In the genomic region with DNA sequence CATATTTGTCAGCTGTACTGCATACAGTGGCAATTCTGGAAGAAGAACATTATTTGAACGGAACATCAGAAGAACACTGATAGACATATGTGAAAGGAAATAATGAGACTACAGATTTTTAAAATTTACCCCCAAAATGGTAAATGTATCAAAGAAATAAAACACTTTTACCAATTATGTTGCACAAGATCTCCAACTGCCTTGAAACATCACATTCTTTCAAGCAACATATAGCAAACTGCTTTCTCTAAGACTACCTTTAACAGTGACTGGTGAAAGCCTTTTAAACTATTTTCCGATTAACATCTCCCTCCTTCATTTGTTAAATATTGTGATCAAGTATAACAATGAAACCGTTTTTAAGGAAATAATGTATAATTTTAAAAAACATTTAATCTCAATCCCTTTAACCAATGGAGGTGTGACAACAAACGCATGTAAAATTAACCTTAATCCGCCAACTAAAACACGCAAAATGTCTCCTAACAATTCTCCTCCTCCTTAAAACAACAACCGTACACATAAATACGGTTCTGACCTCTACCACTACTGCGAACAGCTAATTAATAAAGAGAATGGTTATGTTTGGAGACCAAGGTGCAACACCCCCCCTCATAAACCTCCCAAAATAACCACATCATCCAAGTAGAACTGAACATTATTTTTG, we compare ENCODE assay signal across 8 cellular contexts. TPM values are rescaled to one million over a fixed set of nuclear protein-coding genes. Genes with fewer than 3 reads are reported as not detected.
DNase-seq lines count a peak whose midpoint lies in the region; ATAC-seq, FAIRE-seq and TF ChIP-seq lines count a peak whose summit lies in the region.

No MANE protein-coding gene starts in this region.

- H3K4me2 ChIP-seq in HepG2 (ENCODE audit: low read depth, low read length), result peak overlapping the region; percentile 76

- H3K79me2 ChIP-seq in HepG2 (ENCODE audit: insufficient read depth, low read length), result peaks cover 59% of the 10 kb centered on the region

- CTCF ChIA-PET in HepG2 (lab: Yijun Ruan, JAX; ENCODE audit: low intra/inter-chr PET ratio, low total read pairs), result no interaction called here

- TF ChIP-seq POLR2A in HepG2 (IDR thresholded peaks at IDR 0.05; ENCODE audit: insufficient read depth in 1 of 2, low read depth in 2 of 2, low read length in 2 of 2) (no peak), tibial nerve (IDR thresholded peaks at IDR 0.05) (no peak)

- H3K4me1 Mint-ChIP-seq in activated T-cell treated with anti-CD3 and anti-CD28 coated beads, Interleukin-2, amount 50 U/mL, for 72 hours (ENCODE audit: low read depth), result peaks cover 60% of the 10 kb centered on the region

- POLR2A ChIA-PET in HepG2 (lab: Yijun Ruan, JAX), result interaction anchor here (0.6 kb wide), 1 partner anchor 545 kb away, joined by 3 read pairs; no protein-coding TSS in a partner anchor

- no peak for FAIRE-seq in HepG2 (lab: Jason Lieb, UNC)

- intact Hi-C loops in ascending aorta (cut with DNase I) (loop anchor here (2.0 kb wide), 1 partner anchor 35 kb away; no protein-coding TSS in a partner anchor), HepG2 (cut with micrococcal nuclease; ENCODE audit: unreplicated experiment) (loop anchor here (10.0 kb wide), 2 partner anchors 119 to 321 kb away; a partner anchor contains a TSS)

- H3K4me3 Mint-ChIP-seq in activated T-cell treated with anti-CD3 and anti-CD28 coated beads, Interleukin-2, amount 50 U/mL, for 72 hours, result peak overlapping the region; percentile 90 to 99

- H3K9me3 Mint-ChIP-seq in activated T-cell treated with anti-CD3 and anti-CD28 coated beads, Interleukin-2, amount 50 U/mL, for 72 hours, result no peaks in the 10 kb centered on the region

- H3K4me1 ChIP-seq in ascending aorta, result peaks cover 0 to 17% of the 10 kb centered on the region in 2 donors
- peaks cover 29% of the 10 kb centered on the region for H3K4me1 ChIP-seq in HepG2 (ENCODE audit: insufficient read depth, low read length)
- peaks cover 0 to 48% (median 15%) of the 10 kb centered on the region in 4 donors for H3K4me1 ChIP-seq in tibial nerve

- ATAC-seq in activated T-cell treated with anti-CD3 and anti-CD28 coated beads, Interleukin-2, amount 50 U/mL, for 72 hours (replicated peaks in 1 of 2), result no peak
- ATAC-seq in HepG2 (no peak), HG03097 (IDR thresholded peaks at IDR 0.05; ENCODE audit: low FRiP score, unreplicated experiment) (no peak), GM18867 (IDR thresholded peaks at IDR 0.05; ENCODE audit: unreplicated experiment) (no peak)

- peak overlapping the region; percentile 99 to 100 for H3K27ac ChIP-seq in ascending aorta
- peak overlapping the region; percentile 98 for H3K27ac ChIP-seq in HepG2 (ENCODE audit: extremely low read length, insufficient read depth, low read length)
- peak overlapping the region; percentile 97 to 100 (median 98) for H3K27ac ChIP-seq in tibial nerve

- H3K27me3 ChIP-seq in ascending aorta, result no peaks in the 10 kb centered on the region
- H3K27me3 ChIP-seq in HepG2 (ENCODE audit: control insufficient read depth in 1 of 2, insufficient read depth in 2 of 2, low read length in 2 of 2), result no peaks in the 10 kb centered on the region; a peak in 1 of 5 replicates
- H3K27me3 ChIP-seq in tibial nerve, result no peaks in the 10 kb centered on the region

- H3K27ac Mint-ChIP-seq in activated T-cell treated with anti-CD3 and anti-CD28 coated beads, Interleukin-2, amount 50 U/mL, for 72 hours, result peak overlapping the region; percentile 89

- TF ChIP-seq RAD21 in HepG2 (CRISPR knock-in tag; IDR thresholded peaks at IDR 0.05), result no peak

- H2AFZ ChIP-seq in HepG2 (ENCODE audit: low read length), result no peak overlapping the region

- in situ Hi-C loops in HepG2 (cut with HindIII; ENCODE audit: extremely low pct_ligation_motif_present, low pct_unique_long_range_greater_than_20kb), result no loop called here

- TF ChIP-seq EP300 in HepG2 (IDR thresholded peaks at IDR 0.05; ENCODE audit: low read depth in 2 of 2, low read length in 2 of 2), result no peak
- no peak for TF ChIP-seq EP300 in HepG2 (CRISPR knock-in tag; IDR thresholded peaks at IDR 0.05; ENCODE audit: borderline replicate concordance)
- TF ChIP-seq EP300 in tibial nerve (IDR thresholded peaks at IDR 0.05), result no peak

- H3K27me3 Mint-ChIP-seq in activated T-cell treated with anti-CD3 and anti-CD28 coated beads, Interleukin-2, amount 50 U/mL, for 72 hours (ENCODE audit: low read depth), result no peaks in the 10 kb centered on the region

- peaks cover 5 to 8% of the 10 kb centered on the region in 2 donors for H3K36me3 Mint-ChIP-seq in activated T-cell treated with anti-CD3 and anti-CD28 coated beads, Interleukin-2, amount 50 U/mL, for 72 hours (ENCODE audit: insufficient read depth in 2 of 2)

- WGBS in HepG2 (ENCODE audit: low lambda C conversion rate), result 1% methylated on average over 9 of the region's 9 CpGs
- WGBS in tibial nerve, 2 donors, result 1 to 3% methylated on average over 9 of the region's 9 CpGs

- H3K9me3 ChIP-seq in ascending aorta (no peaks in the 10 kb centered on the region), HepG2 (ENCODE audit: low read length) (no peaks in the 10 kb centered on the region), tibial nerve (no peaks in the 10 kb centered on the region)

- H3K9ac ChIP-seq in HepG2 (ENCODE audit: insufficient read depth, low read depth, low read length), result peak overlapping the region; percentile 96

- TF ChIP-seq CTCF in ascending aorta (IDR thresholded peaks at IDR 0.05), result no peak
- TF ChIP-seq CTCF in HepG2 (CRISPR knock-in tag; IDR thresholded peaks at IDR 0.05), result no peak
- TF ChIP-seq CTCF in tibial nerve (IDR thresholded peaks at IDR 0.05), result no peak

- H3K36me3 ChIP-seq in ascending aorta (no peaks in the 10 kb centered on the region), HepG2 (replicated peaks in 1 of 2; ENCODE audit: control insufficient read depth in 1 of 2, insufficient read depth in 2 of 2, low read length in 2 of 2) (no peaks in the 10 kb centered on the region), tibial nerve (no peaks in the 10 kb centered on the region)

- BruUV-seq in HepG2 (replicated peaks; lab: Mats Ljungman, UMichigan), result TSS peak; percentile 44

- H4K20me1 ChIP-seq in HepG2 (ENCODE audit: insufficient read depth, low read length), result peaks cover 38% of the 10 kb centered on the region

- H3K4me3 ChIP-seq in ascending aorta, result peak overlapping the region; percentile 99 to 100
- H3K4me3 ChIP-seq in HepG2 (replicated peaks in 1 of 3; ENCODE audit: insufficient read depth in 1 of 3, low read depth in 2 of 3, low read length in 3 of 3), result peak overlapping the region; percentile 98 to 100 (median 99)
- peak overlapping the region; percentile 74 to 90 (median 82) for H3K4me3 ChIP-seq in tibial nerve

- DNase-seq in activated T-cell treated with anti-CD3 and anti-CD28 coated beads, Interleukin-2, amount 50 U/mL, for 72 hours, result no peak
- DNase-seq in activated T-cell treated with anti-CD3 and anti-CD28 coated beads, Interleukin-2, amount 50 U/mL, for 48 hours, result no peak
- no peak for DNase-seq in ascending aorta (ENCODE audit: low spot score in 2 of 2)
- no peak for DNase-seq in HepG2 (ENCODE audit: low spot score)
- no peak for DNase-seq in tibial nerve (ENCODE audit: low spot score in 2 of 2)
- DNase-seq in hippocampal formation (lab: John Stamatoyannopoulos, UW), result no peak

TF ChIP-seq in HepG2, 621 proteins besides CTCF, POLR2A, EP300 and RAD21 (continues in another document):
- TF ChIP-seq KAT7 (CRISPR knock-in tag; IDR thresholded peaks at IDR 0.05; ENCODE audit: borderline replicate concordance) (0 out of 2 replicates have a peak, but pooled peaks have one; percentile 2), GFI1 (CRISPR knock-in tag; IDR thresholded peaks at IDR 0.05; ENCODE audit: borderline replicate concordance) (no peak)
- TF ChIP-seq, protein P1, sequence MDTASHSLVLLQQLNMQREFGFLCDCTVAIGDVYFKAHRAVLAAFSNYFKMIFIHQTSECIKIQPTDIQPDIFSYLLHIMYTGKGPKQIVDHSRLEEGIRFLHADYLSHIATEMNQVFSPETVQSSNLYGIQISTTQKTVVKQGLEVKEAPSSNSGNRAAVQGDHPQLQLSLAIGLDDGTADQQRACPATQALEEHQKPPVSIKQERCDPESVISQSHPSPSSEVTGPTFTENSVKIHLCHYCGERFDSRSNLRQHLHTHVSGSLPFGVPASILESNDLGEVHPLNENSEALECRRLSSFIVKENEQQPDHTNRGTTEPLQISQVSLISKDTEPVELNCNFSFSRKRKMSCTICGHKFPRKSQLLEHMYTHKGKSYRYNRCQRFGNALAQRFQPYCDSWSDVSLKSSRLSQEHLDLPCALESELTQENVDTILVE (CRISPR knock-in tag; IDR thresholded peaks at IDR 0.05), result no peak

RNA-seq across cellular contexts. Expression of a gene that starts 2.4 kb away (rescaled TPM):
- 10 to 100 TPM; 50.3 to 59.7 TPM for total RNA-seq in activated T-cell treated with anti-CD3 and anti-CD28 coated beads, Interleukin-2, amount 50 U/mL, for 72 hours
- total RNA-seq in ascending aorta (15.1 TPM), HepG2 (2016; rRNA removed; fragmentation: Illumina TruSeq; extraction: Trizol) (27.9 and 41.0 TPM in 2 replicates), tibial nerve (10 to 100 TPM; 49.5 to 98.0 (median 68.8) TPM)
- total RNA-seq in HepG2 (2016; cell fraction: cytosol; rRNA removed; fragmentation: Illumina TruSeq; extraction: Trizol; ENCODE audit: low read depth), result 11.5 and 14.6 TPM in 2 replicates
- total RNA-seq in HepG2 (2016; cell fraction: insoluble cytoplasmic fraction; rRNA removed; fragmentation: Illumina TruSeq; extraction: Trizol), result 26.7 and 46.3 TPM in 2 replicates
- total RNA-seq in HepG2 (2016; cell fraction: membrane; rRNA removed; fragmentation: Illumina TruSeq; extraction: Trizol), result 18.4 and 18.5 TPM in 2 replicates
- 42.0 and 47.7 TPM in 2 replicates for total RNA-seq in HepG2 (2016; cell fraction: nucleus; rRNA removed; fragmentation: Illumina TruSeq; extraction: Trizol)
- polyA plus RNA-seq in HepG2 (2011; rRNA removed), result 47.6 and 52.7 TPM in 2 replicates
- polyA plus RNA-seq in HepG2 (2011; cell fraction: cytosol; rRNA removed), result 17.2 and 22.5 TPM in 2 replicates
- polyA plus RNA-seq in HepG2 (2011; cell fraction: nucleus; rRNA removed), result 62.5 and 68.1 TPM in 2 replicates
- polyA plus RNA-seq in HepG2 (2012), result 36.4 and 47.4 TPM in 2 replicates
- 1.2 and 1.3 TPM in 2 replicates for polyA plus RNA-seq in HepG2 (2016; cell fraction: cytosol; fragmentation: Illumina TruSeq; extraction: Trizol; ENCODE audit: low read depth)
- 37.9 and 39.3 TPM in 2 replicates for polyA plus RNA-seq in HepG2 (2016; cell fraction: insoluble cytoplasmic fraction; fragmentation: Illumina TruSeq; extraction: Trizol; ENCODE audit: low read depth)
- polyA plus RNA-seq in HepG2 (2016; cell fraction: membrane; fragmentation: Illumina TruSeq; extraction: Trizol; ENCODE audit: low read depth), result 5.1 and 5.5 TPM in 2 replicates
- polyA plus RNA-seq in HepG2 (2016; cell fraction: nucleus; fragmentation: Illumina TruSeq; extraction: Trizol; ENCODE audit: insufficient read depth, low read depth), result 65.5 and 73.4 TPM in 2 replicates
- polyA minus RNA-seq in HepG2 (2011; rRNA and poly(A)+ RNA removed; ENCODE audit: low replicate concordance), result 33.4 and 36.4 TPM in 2 replicates
- 34.6 and 36.1 TPM in 2 replicates for polyA minus RNA-seq in HepG2 (2011; cell fraction: cytosol; rRNA and poly(A)+ RNA removed)
- polyA minus RNA-seq in HepG2 (2011; cell fraction: nucleus; rRNA and poly(A)+ RNA removed), result 84.1 and 86.4 TPM in 2 replicates
